ENCODE assay signal across 8 cellular contexts in genomic region chr13:61410669-61411297, GRCh38. TPM values are rescaled to one million over a fixed set of nuclear protein-coding genes. Genes with fewer than 3 reads are reported as not detected.
DNase-seq lines count a peak whose midpoint lies in the region; ATAC-seq, FAIRE-seq and TF ChIP-seq lines count a peak whose summit lies in the region.

No MANE protein-coding gene starts in this region.

- H3F3A ChIP-seq in SK-N-SH (replicated peaks; ENCODE audit: insufficient read depth) (no peaks in the 10 kb centered on the region), smooth muscle cell (ENCODE audit: low read depth) (no peaks in the 10 kb centered on the region)

- CTCF ChIA-PET in SK-N-SH (lab: Yijun Ruan, JAX): interaction anchor here (0.6 to 1.9 kb wide), 20 partner anchors 8 to 970 kb away, joined by 3 to 10 read pairs (median 4); no protein-coding TSS in a partner anchor

- H3K27ac ChIP-seq in SK-N-SH (ENCODE audit: low read depth in 2 of 2, low read length in 1 of 2) (no peak overlapping the region), smooth muscle cell (ENCODE audit: low read depth) (no peak overlapping the region)

- TF ChIP-seq CTCF in SK-N-SH (IDR thresholded peaks at IDR 0.05) (peak; percentile 62), smooth muscle cell (IDR thresholded peaks at IDR 0.05; ENCODE audit: borderline replicate concordance, insufficient read depth, poor library complexity, severe bottlenecking) (peak; percentile 71)

- H4K20me1 ChIP-seq in SK-N-SH (ENCODE audit: insufficient read depth): no peaks in the 10 kb centered on the region
- no peaks in the 10 kb centered on the region for H4K20me1 ChIP-seq in smooth muscle cell (ENCODE audit: low read depth)

- no peak overlapping the region for H3K4me3 ChIP-seq in SK-N-SH (ENCODE audit: low read depth in 2 of 2, low read length in 1 of 2)
- no peak overlapping the region for H3K4me3 ChIP-seq in smooth muscle cell

- 74% methylated on average over 1 of the region's 1 CpG for WGBS in SK-N-SH (ENCODE audit: low lambda C conversion rate)
- WGBS in smooth muscle cell (ENCODE audit: low lambda C conversion rate): 96% methylated on average over 1 of the region's 1 CpG

- H3K4me2 ChIP-seq in SK-N-SH (no peak overlapping the region), smooth muscle cell (no peak overlapping the region)

- H3K4me1 ChIP-seq in SK-N-SH (ENCODE audit: control insufficient read depth in 1 of 2, insufficient read depth in 2 of 2, low read depth in 1 of 2, low read length in 1 of 2) (peaks cover 0 to 11% of the 10 kb centered on the region in 2 experiments; a peak in 1 of 4 replicates), smooth muscle cell (ENCODE audit: low read depth) (peaks cover 13% of the 10 kb centered on the region)

- TF ChIP-seq RAD21 in SK-N-SH (IDR thresholded peaks at IDR 0.05; ENCODE audit: low read length): peak; percentile 71

- H3K9me2 ChIP-seq in SK-N-SH: no peaks in the 10 kb centered on the region

- H2AFZ ChIP-seq in SK-N-SH (ENCODE audit: low read depth) (no peak overlapping the region), smooth muscle cell (ENCODE audit: low read depth) (no peak overlapping the region)

- H3K9me3 ChIP-seq in SK-N-SH (no peaks in the 10 kb centered on the region), smooth muscle cell (replicated peaks; ENCODE audit: low read depth) (no peaks in the 10 kb centered on the region)

- H3K27me3 ChIP-seq in SK-N-SH (ENCODE audit: insufficient read depth) (peaks cover 17% of the 10 kb centered on the region; the same call in 1 of the 2 replicates), smooth muscle cell (ENCODE audit: low read depth) (peaks cover 52% of the 10 kb centered on the region)

- POLR2A ChIA-PET in SK-N-SH (lab: Yijun Ruan, JAX): no interaction called here

- H3K79me2 ChIP-seq in SK-N-SH (ENCODE audit: insufficient read depth): no peaks in the 10 kb centered on the region
- H3K79me2 ChIP-seq in smooth muscle cell (ENCODE audit: low read depth): no peaks in the 10 kb centered on the region

- H3K9ac ChIP-seq in SK-N-SH (no peak overlapping the region), smooth muscle cell (ENCODE audit: low read depth) (no peak overlapping the region)

- H3K36me3 ChIP-seq in SK-N-SH (replicated peaks in 1 of 2; ENCODE audit: control insufficient read depth in 1 of 2, insufficient read depth in 2 of 2, low read length in 1 of 2) (no peaks in the 10 kb centered on the region), smooth muscle cell (ENCODE audit: low read depth) (no peaks in the 10 kb centered on the region)

- DNase-seq in SK-N-SH (peak; percentile 44), NCI-H345 treated with DMSO at 0.1 percent for 48 hours (lab: John Stamatoyannopoulos, UW; ENCODE audit: unreplicated experiment) (peak; percentile 45), smooth muscle cell (lab: John Stamatoyannopoulos, UW; ENCODE audit: unreplicated experiment) (no peak), NCI-H128 (lab: John Stamatoyannopoulos, UW; ENCODE audit: unreplicated experiment) (no peak), GM19238 (ENCODE audit: insufficient read length, low spot score) (no peak), SHP77 treated with DMSO at 0.1 percent for 48 hours (lab: John Stamatoyannopoulos, UW) (no peak)

- ATAC-seq in SK-N-SH treated with all-trans-retinoic acid at 6 μM for 48 hours: no peak

- no peak for TF ChIP-seq EP300 in SK-N-SH (IDR thresholded peaks at IDR 0.05; ENCODE audit: borderline replicate concordance in 1 of 2, low read depth in 1 of 2, low read length in 1 of 2)

- FAIRE-seq in endometrium (lab: Jason Lieb, UNC): peak; percentile 89

TF ChIP-seq in SK-N-SH, 30 proteins besides CTCF, POLR2A, EP300 and RAD21:
- TF ChIP-seq CHD2 (IDR thresholded peaks at IDR 0.05; ENCODE audit: low read length, partially characterized antibody) (no peak), SMC3 (IDR thresholded peaks at IDR 0.05; ENCODE audit: low read depth, low read length) (peak; percentile 50), YY1 (IDR thresholded peaks at IDR 0.05; ENCODE audit: low read depth) (no peak)

TF ChIP-seq in SK-N-SH treated with all-trans-retinoic acid at 6 μM for 48 hours, 23 proteins besides CTCF, POLR2A, EP300 and RAD21 (continues in another document):
- TF ChIP-seq TOX (CRISPR knock-in tag; IDR thresholded peaks at IDR 0.05; ENCODE audit: borderline replicate concordance): no peak
- TF ChIP-seq ZFP30 (CRISPR knock-in tag; IDR thresholded peaks at IDR 0.05): no peak
- no peak for TF ChIP-seq ESRRG (CRISPR knock-in tag; IDR thresholded peaks at IDR 0.05)
- no peak for TF ChIP-seq BACH2 (CRISPR knock-in tag; IDR thresholded peaks at IDR 0.05; ENCODE audit: borderline replicate concordance)
- TF ChIP-seq ZNF70 (CRISPR knock-in tag; IDR thresholded peaks at IDR 0.05): no peak
- no peak for TF ChIP-seq ISL1 (CRISPR knock-in tag; IDR thresholded peaks at IDR 0.05)
- TF ChIP-seq ZNF8 (CRISPR knock-in tag; IDR thresholded peaks at IDR 0.05): no peak
- TF ChIP-seq RARB (CRISPR knock-in tag; IDR thresholded peaks at IDR 0.05): no peak
- TF ChIP-seq ARNTL (CRISPR knock-in tag; IDR thresholded peaks at IDR 0.05; ENCODE audit: borderline replicate concordance, low read depth): no peak
- TF ChIP-seq SNAI2 (CRISPR knock-in tag; IDR thresholded peaks at IDR 0.05): no peak
- TF ChIP-seq, protein P1, sequence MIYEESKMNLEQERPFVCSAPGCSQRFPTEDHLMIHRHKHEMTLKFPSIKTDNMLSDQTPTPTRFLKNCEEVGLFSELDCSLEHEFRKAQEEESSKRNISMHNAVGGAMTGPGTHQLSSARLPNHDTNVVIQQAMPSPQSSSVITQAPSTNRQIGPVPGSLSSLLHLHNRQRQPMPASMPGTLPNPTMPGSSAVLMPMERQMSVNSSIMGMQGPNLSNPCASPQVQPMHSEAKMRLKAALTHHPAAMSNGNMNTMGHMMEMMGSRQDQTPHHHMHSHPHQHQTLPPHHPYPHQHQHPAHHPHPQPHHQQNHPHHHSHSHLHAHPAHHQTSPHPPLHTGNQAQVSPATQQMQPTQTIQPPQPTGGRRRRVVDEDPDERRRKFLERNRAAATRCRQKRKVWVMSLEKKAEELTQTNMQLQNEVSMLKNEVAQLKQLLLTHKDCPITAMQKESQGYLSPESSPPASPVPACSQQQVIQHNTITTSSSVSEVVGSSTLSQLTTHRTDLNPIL (CRISPR knock-in tag; IDR thresholded peaks at IDR 0.05; ENCODE audit: low read depth): no peak
- no peak for TF ChIP-seq CSRNP3 (CRISPR knock-in tag; IDR thresholded peaks at IDR 0.05)
- TF ChIP-seq, protein P2, sequence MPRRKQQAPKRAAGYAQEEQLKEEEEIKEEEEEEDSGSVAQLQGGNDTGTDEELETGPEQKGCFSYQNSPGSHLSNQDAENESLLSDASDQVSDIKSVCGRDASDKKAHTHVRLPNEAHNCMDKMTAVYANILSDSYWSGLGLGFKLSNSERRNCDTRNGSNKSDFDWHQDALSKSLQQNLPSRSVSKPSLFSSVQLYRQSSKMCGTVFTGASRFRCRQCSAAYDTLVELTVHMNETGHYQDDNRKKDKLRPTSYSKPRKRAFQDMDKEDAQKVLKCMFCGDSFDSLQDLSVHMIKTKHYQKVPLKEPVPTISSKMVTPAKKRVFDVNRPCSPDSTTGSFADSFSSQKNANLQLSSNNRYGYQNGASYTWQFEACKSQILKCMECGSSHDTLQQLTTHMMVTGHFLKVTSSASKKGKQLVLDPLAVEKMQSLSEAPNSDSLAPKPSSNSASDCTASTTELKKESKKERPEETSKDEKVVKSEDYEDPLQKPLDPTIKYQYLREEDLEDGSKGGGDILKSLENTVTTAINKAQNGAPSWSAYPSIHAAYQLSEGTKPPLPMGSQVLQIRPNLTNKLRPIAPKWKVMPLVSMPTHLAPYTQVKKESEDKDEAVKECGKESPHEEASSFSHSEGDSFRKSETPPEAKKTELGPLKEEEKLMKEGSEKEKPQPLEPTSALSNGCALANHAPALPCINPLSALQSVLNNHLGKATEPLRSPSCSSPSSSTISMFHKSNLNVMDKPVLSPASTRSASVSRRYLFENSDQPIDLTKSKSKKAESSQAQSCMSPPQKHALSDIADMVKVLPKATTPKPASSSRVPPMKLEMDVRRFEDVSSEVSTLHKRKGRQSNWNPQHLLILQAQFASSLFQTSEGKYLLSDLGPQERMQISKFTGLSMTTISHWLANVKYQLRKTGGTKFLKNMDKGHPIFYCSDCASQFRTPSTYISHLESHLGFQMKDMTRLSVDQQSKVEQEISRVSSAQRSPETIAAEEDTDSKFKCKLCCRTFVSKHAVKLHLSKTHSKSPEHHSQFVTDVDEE (CRISPR knock-in tag; IDR thresholded peaks at IDR 0.05): no peak
- TF ChIP-seq, protein P3, sequence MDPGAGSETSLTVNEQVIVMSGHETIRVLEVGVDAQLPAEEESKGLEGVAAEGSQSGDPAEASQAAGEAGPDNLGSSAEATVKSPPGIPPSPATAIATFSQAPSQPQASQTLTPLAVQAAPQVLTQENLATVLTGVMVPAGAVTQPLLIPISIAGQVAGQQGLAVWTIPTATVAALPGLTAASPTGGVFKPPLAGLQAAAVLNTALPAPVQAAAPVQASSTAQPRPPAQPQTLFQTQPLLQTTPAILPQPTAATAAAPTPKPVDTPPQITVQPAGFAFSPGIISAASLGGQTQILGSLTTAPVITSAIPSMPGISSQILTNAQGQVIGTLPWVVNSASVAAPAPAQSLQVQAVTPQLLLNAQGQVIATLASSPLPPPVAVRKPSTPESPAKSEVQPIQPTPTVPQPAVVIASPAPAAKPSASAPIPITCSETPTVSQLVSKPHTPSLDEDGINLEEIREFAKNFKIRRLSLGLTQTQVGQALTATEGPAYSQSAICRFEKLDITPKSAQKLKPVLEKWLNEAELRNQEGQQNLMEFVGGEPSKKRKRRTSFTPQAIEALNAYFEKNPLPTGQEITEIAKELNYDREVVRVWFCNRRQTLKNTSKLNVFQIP (CRISPR knock-in tag; IDR thresholded peaks at IDR 0.05; ENCODE audit: borderline replicate concordance, low read depth): no peak
- TF ChIP-seq PPARA (CRISPR knock-in tag; IDR thresholded peaks at IDR 0.05; ENCODE audit: borderline replicate concordance): no peak

RNA-seq across cellular contexts. Expression of gene PCDH20, which starts 4.9 kb away (rescaled TPM):
- polyA plus RNA-seq in SK-N-SH (2012; rRNA removed): 0.02 TPM in 1 of 2 replicates, not detected in the other
- under 0.01 and 0.01 TPM in 2 replicates for polyA plus RNA-seq in SK-N-SH (2012; cell fraction: cytosol; rRNA removed)
- polyA plus RNA-seq in SK-N-SH (2012; cell fraction: nucleus; rRNA removed): 0.02 TPM in 1 of 2 replicates, not detected in the other
- total RNA-seq in smooth muscle cell: 0.04 and 0.63 TPM in 2 replicates
- not detected in 2 replicates for polyA plus RNA-seq in smooth muscle cell

Comparison
In these comparisons a context has a peak if more than half of its experiments do, and no peak if none do; other contexts are left out.
1. DNase-seq: peak in SK-N-SH (single experiment) and NCI-H345 treated with DMSO at 0.1 percent for 48 hours (single experiment); none in smooth muscle cell (single experiment), NCI-H128 (single experiment), GM19238 (single experiment) and SHP77 treated with DMSO at 0.1 percent for 48 hours (single experiment).